Comparison of ENCODE assay signal across 22 cellular contexts in the genomic region with DNA sequence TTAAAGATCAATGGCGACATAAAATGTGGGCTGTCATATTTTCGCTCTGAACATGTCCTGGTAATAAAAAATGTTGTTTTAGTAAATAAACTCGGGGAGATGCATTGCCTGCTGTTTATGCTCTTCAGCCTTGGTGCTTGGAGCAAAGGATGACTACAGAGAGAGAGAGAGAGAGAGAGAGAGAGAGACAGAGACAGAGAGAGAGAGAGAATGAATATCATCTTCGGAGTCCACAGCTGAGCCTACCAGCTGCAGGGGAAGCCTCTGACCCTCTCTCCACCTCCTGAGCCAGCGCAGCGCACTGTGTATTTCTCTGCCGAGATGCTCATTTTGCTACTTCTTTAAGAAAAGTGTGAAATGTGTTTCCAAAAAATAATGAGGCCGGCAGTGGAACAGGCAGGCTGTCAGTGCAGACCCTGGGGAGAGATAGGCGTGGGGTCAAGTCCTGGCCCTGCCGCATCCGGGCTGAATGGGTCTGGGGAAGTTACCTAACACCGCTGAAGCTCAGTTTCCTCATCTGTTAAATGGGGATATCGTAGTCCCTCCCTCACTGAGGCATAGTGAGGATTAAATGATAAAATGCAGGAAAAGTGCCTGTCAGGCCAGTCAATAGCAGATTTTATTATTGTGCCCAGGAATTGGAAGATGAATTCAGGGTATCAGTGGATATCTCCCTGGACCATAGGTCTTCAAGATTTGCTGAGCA. TPM values are rescaled to one million over a fixed set of nuclear protein-coding genes. Genes with fewer than 3 reads are reported as not detected.
DNase-seq lines count a peak whose midpoint lies in the region; ATAC-seq, FAIRE-seq and TF ChIP-seq lines count a peak whose summit lies in the region.
"Had no signal": no experiment of that assay in that cellular context is flagged by ENCODE, and none has a peak within 500 bp of the region (broad histone marks: within the 10 kb centered on the region; RNA-seq: fewer than 3 reads in every experiment).

No MANE protein-coding gene starts in this region.

- H3K14ac ChIP-seq in mesenchymal stem cell (ENCODE audit: low read length in 2 of 2) = no peak overlapping the region

- no peaks in the 10 kb centered on the region for H4K20me1 ChIP-seq in HepG2 (ENCODE audit: insufficient read depth, low read length)

- TF ChIP-seq EP300 in HepG2 (IDR thresholded peaks at IDR 0.05; ENCODE audit: low read depth in 2 of 2, low read length in 2 of 2) (no peak), HepG2 (CRISPR knock-in tag; IDR thresholded peaks at IDR 0.05; ENCODE audit: borderline replicate concordance) (no peak)

- H3K4me2 ChIP-seq in HepG2 (ENCODE audit: low read depth, low read length) = no peak overlapping the region
- H3K4me2 ChIP-seq in mesenchymal stem cell (ENCODE audit: low read length, poor library complexity, severe bottlenecking) = no peak overlapping the region

- DNase-seq in HepG2 (ENCODE audit: low spot score) (no peak), right lobe of liver (no peak), coronary artery (ENCODE audit: low spot score) (no peak), mesenchymal stem cell (no peak), GM03348 (ENCODE audit: low spot score) (no peak)
- DNase-seq: ACHN; activated CD4-positive, alpha-beta T cell treated with anti-CD3 and anti-CD28 coated beads for 4 hours; activated naive CD4-positive, alpha-beta T cell; body of pancreas; CD8-positive, alpha-beta memory T cell; DMS79 treated with DMSO at 0.1 percent for 48 hours; HCEC 1CT; NCI-H2081; NCI-H510A treated with DMSO at 0.1 percent for 48 hours had no signal

- H4K8ac ChIP-seq in mesenchymal stem cell (ENCODE audit: low read length) = no peak overlapping the region

- no peak overlapping the region for H3K4ac ChIP-seq in mesenchymal stem cell (ENCODE audit: low read depth in 1 of 2, low read length in 2 of 2)

- H3K27me3 ChIP-seq in HepG2 (ENCODE audit: control insufficient read depth in 1 of 2, insufficient read depth in 2 of 2, low read length in 2 of 2) (peaks cover 0 to 63% of the 10 kb centered on the region in 2 experiments; a peak in 4 of 5 replicates), right lobe of liver (no peaks in the 10 kb centered on the region), mesenchymal stem cell (ENCODE audit: control insufficient read depth in 1 of 2, insufficient read depth in 1 of 2, low read length in 2 of 2) (peaks cover 23 to 25% of the 10 kb centered on the region in 2 experiments)
- H3K27me3 ChIP-seq: body of pancreas, uterus had no signal

- no peak for TF ChIP-seq CTCF in HepG2 (CRISPR knock-in tag; IDR thresholded peaks at IDR 0.05)
- no peak for TF ChIP-seq CTCF in right lobe of liver (IDR thresholded peaks at IDR 0.05)
- TF ChIP-seq CTCF in coronary artery (IDR thresholded peaks at IDR 0.05) = no peak

- no peak for TF ChIP-seq RAD21 in HepG2 (CRISPR knock-in tag; IDR thresholded peaks at IDR 0.05)

- H2BK15ac ChIP-seq in mesenchymal stem cell (ENCODE audit: low read depth, poor library complexity, severe bottlenecking) = no peak overlapping the region

- no peaks in the 10 kb centered on the region for H3K79me2 ChIP-seq in HepG2 (ENCODE audit: insufficient read depth, low read length)

- H3K23ac ChIP-seq in mesenchymal stem cell (ENCODE audit: low read length in 2 of 2) = no peak overlapping the region

- H3K36me3 ChIP-seq in HepG2 (replicated peaks in 1 of 2; ENCODE audit: control insufficient read depth in 1 of 2, insufficient read depth in 2 of 2, low read length in 2 of 2) = no peaks in the 10 kb centered on the region
- no peaks in the 10 kb centered on the region for H3K36me3 ChIP-seq in right lobe of liver
- H3K36me3 ChIP-seq in mesenchymal stem cell (ENCODE audit: control insufficient read depth in 1 of 2, insufficient read depth in 2 of 2, low read depth in 1 of 2, low read length in 2 of 2) = no peaks in the 10 kb centered on the region
- H3K36me3 ChIP-seq: uterus had no signal

- H2BK120ac ChIP-seq in mesenchymal stem cell (ENCODE audit: low read depth, low read length) = no peak overlapping the region

- BruUV-seq in HepG2 (replicated peaks; lab: Mats Ljungman, UMichigan) = no TSS peak

- POLR2A ChIA-PET in HepG2 (lab: Yijun Ruan, JAX) = no interaction called here

- H3K9me3 ChIP-seq in HepG2 (ENCODE audit: low read length) (no peaks in the 10 kb centered on the region), right lobe of liver (peaks cover 0 to 3% (median 0%) of the 10 kb centered on the region in 4 donors), mesenchymal stem cell (ENCODE audit: control insufficient read depth, low read length) (peaks cover 10% of the 10 kb centered on the region)
- H3K9me3 ChIP-seq: uterus had no signal

- intact Hi-C loops in HepG2 (cut with micrococcal nuclease; ENCODE audit: unreplicated experiment) (no loop called here), right lobe of liver (cut with DNase I) (no loop called here)

- H3K4me3 ChIP-seq in HepG2 (replicated peaks in 1 of 3; ENCODE audit: insufficient read depth in 1 of 3, low read depth in 2 of 3, low read length in 3 of 3) (no peak overlapping the region), right lobe of liver (no peak overlapping the region), coronary artery (peak overlapping the region; percentile 66), mesenchymal stem cell (ENCODE audit: insufficient read depth in 1 of 2, low read depth in 1 of 2, low read length in 2 of 2) (peak overlapping the region in 1 of 2 experiments; percentile 65)
- H3K4me3 ChIP-seq: body of pancreas had no signal

- in situ Hi-C loops in HepG2 (cut with HindIII; ENCODE audit: extremely low pct_ligation_motif_present, low pct_unique_long_range_greater_than_20kb) = no loop called here

- no peak overlapping the region for H2BK12ac ChIP-seq in mesenchymal stem cell (ENCODE audit: low read length in 2 of 2)

- H3K79me1 ChIP-seq in mesenchymal stem cell (replicated peaks; ENCODE audit: low read length, poor library complexity, severe bottlenecking) = no peaks in the 10 kb centered on the region

- ATAC-seq in HepG2 (no peak), right lobe of liver (no peak), GM19397 (IDR thresholded peaks at IDR 0.05; ENCODE audit: unreplicated experiment) (no peak), GM21576 (IDR thresholded peaks at IDR 0.05; ENCODE audit: unreplicated experiment) (no peak), HG03342 (IDR thresholded peaks at IDR 0.05; ENCODE audit: unreplicated experiment) (no peak)
- ATAC-seq: body of pancreas; natural killer cell treated with Interleukin-12 subunit alpha and Interleukin-12 subunit beta and Interleukin-15 and Interleukin-18, amount 100 ng/mL, for 72 hours had no signal

- WGBS in HepG2 (ENCODE audit: low lambda C conversion rate) = 41% methylated on average over 13 of the region's 13 CpGs
- WGBS in right lobe of liver (ENCODE audit: insufficient coverage, low coverage, low lambda C conversion rate, missing lambda C conversion rate) = 54% methylated on average over 9 of the region's 13 CpGs
- 89% methylated on average over 13 of the region's 13 CpGs for WGBS in mesenchymal stem cell

- TF ChIP-seq POLR2A in HepG2 (IDR thresholded peaks at IDR 0.05; ENCODE audit: insufficient read depth in 1 of 2, low read depth in 2 of 2, low read length in 2 of 2) (no peak), right lobe of liver (IDR thresholded peaks at IDR 0.05) (no peak)

- H4K91ac ChIP-seq in mesenchymal stem cell (ENCODE audit: low read length) = no peak overlapping the region

- H3K27ac ChIP-seq in HepG2 (ENCODE audit: extremely low read length, insufficient read depth, low read length) (no peak overlapping the region), right lobe of liver (no peak overlapping the region), coronary artery (no peak overlapping the region), mesenchymal stem cell (ENCODE audit: low read length, poor library complexity, severe bottlenecking) (no peak overlapping the region)
- H3K27ac ChIP-seq: body of pancreas, epithelial cell of prostate, uterus had no signal

- CTCF ChIA-PET in HepG2 (lab: Yijun Ruan, JAX; ENCODE audit: low intra/inter-chr PET ratio, low total read pairs) = no interaction called here

- H3K9ac ChIP-seq in HepG2 (ENCODE audit: insufficient read depth, low read depth, low read length) (no peak overlapping the region), mesenchymal stem cell (ENCODE audit: low read length) (peak overlapping the region; percentile 46)

- H2AFZ ChIP-seq in HepG2 (ENCODE audit: low read length) (no peak overlapping the region), mesenchymal stem cell (ENCODE audit: low read depth, low read length) (no peak overlapping the region)

- no peak overlapping the region for H2BK5ac ChIP-seq in mesenchymal stem cell (ENCODE audit: low read depth, low read length, poor library complexity, severe bottlenecking)

- no peak overlapping the region for H3K18ac ChIP-seq in mesenchymal stem cell (ENCODE audit: low read depth in 1 of 2, low read length in 2 of 2)

- no peak overlapping the region for H2AK5ac ChIP-seq in mesenchymal stem cell (ENCODE audit: low read length, severe bottlenecking)

- FAIRE-seq in HepG2 (lab: Jason Lieb, UNC) = no peak

- H3K4me1 ChIP-seq in HepG2 (ENCODE audit: insufficient read depth, low read length) (no peaks in the 10 kb centered on the region), right lobe of liver (no peaks in the 10 kb centered on the region), mesenchymal stem cell (ENCODE audit: control insufficient read depth, insufficient read depth, low read depth, low read length) (no peaks in the 10 kb centered on the region)
- H3K4me1 ChIP-seq: body of pancreas, uterus had no signal

RNA-seq across cellular contexts. Expression of gene LGI2, which starts 58.5 kb away (rescaled TPM):
- total RNA-seq in HepG2 (2016; rRNA removed; fragmentation: Illumina TruSeq; extraction: Trizol) = not detected in 2 replicates
- not detected in 2 replicates for total RNA-seq in HepG2 (2016; cell fraction: cytosol; rRNA removed; fragmentation: Illumina TruSeq; extraction: Trizol; ENCODE audit: low read depth)
- total RNA-seq in HepG2 (2016; cell fraction: insoluble cytoplasmic fraction; rRNA removed; fragmentation: Illumina TruSeq; extraction: Trizol) = not detected in 2 replicates
- not detected in 2 replicates for total RNA-seq in HepG2 (2016; cell fraction: membrane; rRNA removed; fragmentation: Illumina TruSeq; extraction: Trizol)
- total RNA-seq in HepG2 (2016; cell fraction: nucleus; rRNA removed; fragmentation: Illumina TruSeq; extraction: Trizol) = not detected in 2 replicates
- not detected in 2 replicates for polyA plus RNA-seq in HepG2 (2011; rRNA removed)
- polyA plus RNA-seq in HepG2 (2011; cell fraction: cytosol; rRNA removed) = not detected in 2 replicates
- not detected in 2 replicates for polyA plus RNA-seq in HepG2 (2011; cell fraction: nucleus; rRNA removed)
- polyA plus RNA-seq in HepG2 (2012) = not detected in 2 replicates
- not detected in 2 replicates for polyA plus RNA-seq in HepG2 (2016; cell fraction: cytosol; fragmentation: Illumina TruSeq; extraction: Trizol; ENCODE audit: low read depth)
- not detected in 2 replicates for polyA plus RNA-seq in HepG2 (2016; cell fraction: insoluble cytoplasmic fraction; fragmentation: Illumina TruSeq; extraction: Trizol; ENCODE audit: low read depth)
- polyA plus RNA-seq in HepG2 (2016; cell fraction: membrane; fragmentation: Illumina TruSeq; extraction: Trizol; ENCODE audit: low read depth) = not detected in 2 replicates
- polyA plus RNA-seq in HepG2 (2016; cell fraction: nucleus; fragmentation: Illumina TruSeq; extraction: Trizol; ENCODE audit: insufficient read depth, low read depth) = not detected in 2 replicates
- not detected in 2 replicates for polyA minus RNA-seq in HepG2 (2011; rRNA and poly(A)+ RNA removed; ENCODE audit: low replicate concordance)
- not detected in 2 replicates for polyA minus RNA-seq in HepG2 (2011; cell fraction: cytosol; rRNA and poly(A)+ RNA removed)
- polyA minus RNA-seq in HepG2 (2011; cell fraction: nucleus; rRNA and poly(A)+ RNA removed) = not detected in 2 replicates
- under 1 TPM in 4 of 6 experiments, not detected in 2; 0.05 to 0.38 (median 0.22) TPM for total RNA-seq in right lobe of liver
- polyA plus RNA-seq in mesenchymal stem cell (2013, experiment 1 of 2) = 0.03 TPM
- polyA plus RNA-seq in mesenchymal stem cell (2013, experiment 2 of 2) = 0.04 TPM
- total RNA-seq: CD8-positive, alpha-beta memory T cell; glomerular endothelial cell; MCF 10A; natural killer cell treated with Interleukin-12 subunit alpha and Interleukin-12 subunit beta and Interleukin-15 and Interleukin-18, amount 100 ng/mL, for 72 hours had no signal
- polyA plus RNA-seq: CD8-positive, alpha-beta memory T cell had no signal
